1 cellular context compared by ENCODE assay signal in the genomic region with DNA sequence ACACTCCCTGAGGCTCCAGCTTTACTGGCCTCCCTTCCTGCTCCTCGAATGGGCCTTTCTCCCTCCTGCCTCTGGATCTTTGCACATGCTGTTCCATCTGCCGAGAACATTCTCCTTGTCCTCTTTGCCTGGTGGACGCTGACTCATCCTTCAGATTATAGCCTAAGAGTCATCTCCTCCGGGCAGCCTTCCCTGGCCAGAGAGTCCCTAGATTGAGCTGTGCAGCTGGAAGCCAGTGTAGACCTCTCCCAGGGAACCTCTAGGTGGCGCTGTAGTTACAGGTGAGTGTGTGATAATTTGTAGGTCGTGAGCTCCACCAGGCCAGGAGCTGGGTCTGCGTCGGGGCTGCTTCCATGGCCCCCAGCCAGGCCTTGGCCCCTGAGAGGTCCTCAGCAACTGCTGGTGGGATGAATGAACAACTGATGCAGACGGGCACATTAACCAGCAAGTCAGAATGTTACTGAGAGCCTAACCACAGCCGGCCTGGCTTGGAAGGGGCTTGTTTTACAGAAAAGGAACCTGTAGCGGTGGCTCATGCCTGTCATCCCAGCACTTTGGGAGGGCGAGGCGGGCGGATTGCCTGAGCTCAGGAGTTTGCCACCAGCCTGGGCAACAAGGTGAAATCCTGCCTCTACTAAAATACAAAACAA.
TF ChIP-seq lines count a peak whose summit lies in the region.

No MANE protein-coding gene starts in this region.

TF ChIP-seq in Ishikawa, 13 proteins besides CTCF, POLR2A, EP300 and RAD21:
- TF ChIP-seq MAX (IDR thresholded peaks at IDR 0.05) (no peak), USF1 (IDR thresholded peaks at IDR 0.05) (no peak), CREB1 (IDR thresholded peaks at IDR 0.05; ENCODE audit: low read depth) (no peak), FOXM1 (IDR thresholded peaks at IDR 0.05; ENCODE audit: borderline replicate concordance, low read depth) (no peak), YY1 (IDR thresholded peaks at IDR 0.05; ENCODE audit: low read depth) (no peak), TAF1 (IDR thresholded peaks at IDR 0.05; ENCODE audit: low read depth) (no peak), NFIC (IDR thresholded peaks at IDR 0.05) (no peak)
TF ChIP-seq in Ishikawa: peak in this region for 0.
